ENCODE assay signal across 2 cellular contexts in genomic region chr2:106541333-106541732, GRCh38.
A peak's percentile ranks its signal among the peaks of the same experiment; 100 is the strongest.
TF ChIP-seq lines count a peak whose summit lies in the region.

No MANE protein-coding gene starts in this region.

TF ChIP-seq in HepG2, 621 proteins besides CTCF, POLR2A, EP300 and RAD21:
- TF ChIP-seq GABPB1 (CRISPR knock-in tag; IDR thresholded peaks at IDR 0.05) (no peak), CEBPG (CRISPR knock-in tag; IDR thresholded peaks at IDR 0.05) (0 out of 2 replicates have a peak, but pooled peaks have one; percentile 26), CEBPB (IDR thresholded peaks at IDR 0.05; ENCODE audit: borderline replicate concordance, low read depth, low read length) (peak; percentile 64)

TF ChIP-seq in K562, 482 proteins besides CTCF, POLR2A, EP300 and RAD21:
- TF ChIP-seq CAMTA2 (CRISPR knock-in tag; conservative IDR thresholded peaks at IDR 0.05) (no peak), ZNF639 (CRISPR knock-in tag; conservative IDR thresholded peaks at IDR 0.05 in 1 of 2, IDR thresholded peaks at IDR 0.05 in 1 of 2) (no peak), ZNF253 (CRISPR knock-in tag; conservative IDR thresholded peaks at IDR 0.05) (no peak), CEBPB (tag; IDR thresholded peaks at IDR 0.05) (peak; percentile 58; the same call in 1 of the 2 replicates), FOXK2 (conservative IDR thresholded peaks at IDR 0.05 in 1 of 2, IDR thresholded peaks at IDR 0.05 in 1 of 2; ENCODE audit: low read depth in 2 of 2) (no peak)
